Comparison of ENCODE assay signal across 11 cellular contexts in the genomic region with DNA sequence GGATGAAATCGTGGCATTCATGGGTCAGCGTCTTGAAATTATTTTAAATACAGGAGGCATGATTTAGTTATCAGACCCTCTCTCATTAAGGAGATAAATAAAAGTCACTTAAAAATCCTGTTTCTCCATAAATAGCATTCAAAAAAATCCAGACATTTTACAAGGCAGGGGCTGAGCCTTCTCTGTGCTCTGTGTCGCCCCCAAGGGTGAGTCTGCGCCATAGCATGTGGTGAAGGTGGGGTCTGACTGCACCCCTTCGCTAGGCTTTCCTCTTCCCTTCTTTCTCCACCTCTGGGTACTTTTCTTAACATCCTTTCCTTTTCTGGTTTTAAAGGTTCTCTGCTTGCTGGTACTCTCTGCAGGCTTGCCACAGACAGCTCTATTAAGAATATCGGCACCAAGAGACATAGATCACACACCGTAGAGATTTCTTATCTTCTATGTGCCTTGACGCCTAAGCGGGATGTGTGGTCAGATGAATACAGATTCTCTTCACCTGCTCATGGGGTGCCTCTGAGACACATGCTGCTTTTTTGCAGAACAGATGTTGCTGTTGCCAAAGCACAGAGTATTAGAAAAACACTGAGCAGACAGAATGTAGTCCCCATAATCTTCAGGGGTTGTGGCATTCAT. TPM values are rescaled to one million over a fixed set of nuclear protein-coding genes. Genes with fewer than 3 reads are reported as not detected.
A peak's percentile ranks its signal among the peaks of the same experiment; 100 is the strongest.
DNase-seq lines count a peak whose midpoint lies in the region; ATAC-seq, FAIRE-seq and TF ChIP-seq lines count a peak whose summit lies in the region.
"Had no signal": no experiment of that assay in that cellular context is flagged by ENCODE, and none has a peak within 500 bp of the region (broad histone marks: within the 10 kb centered on the region; RNA-seq: fewer than 3 reads in every experiment).

No MANE protein-coding gene starts in this region.

- H3K27me3 ChIP-seq in BJ (ENCODE audit: control insufficient read depth, insufficient read depth, low read length) (no peaks in the 10 kb centered on the region; the same call in 1 of the 2 replicates), H7 (ENCODE audit: control insufficient read depth, insufficient read depth, low read length) (no peaks in the 10 kb centered on the region), keratinocyte (ENCODE audit: control insufficient read depth, extremely low read depth, insufficient read depth, low read length) (no peaks in the 10 kb centered on the region), Peyer's patch (no peaks in the 10 kb centered on the region)
- H3K27me3 ChIP-seq: tibial nerve had no signal

- H3K9ac ChIP-seq in keratinocyte (ENCODE audit: control insufficient read depth, extremely low read depth, insufficient read depth, low read length), result no peak overlapping the region

- no peak for DNase-seq in BJ (ENCODE audit: low read depth)
- peak; percentile 80 for DNase-seq in H7
- DNase-seq in activated CD8-positive, alpha-beta T cell treated with anti-CD3 and anti-CD28 coated beads for 36 hours, result peak; percentile 44
- no peak for DNase-seq in keratinocyte (ENCODE audit: low read depth, low spot score)
- no peak for DNase-seq in Peyer's patch
- DNase-seq in epidermal melanocyte (ENCODE audit: insufficient read length, low spot score), result no peak
- DNase-seq: naive B cell, NCI-H1436 treated with DMSO at 0.1 percent for 48 hours had no signal

- CTCF ChIA-PET in BJ (lab: Yijun Ruan, JAX), result interaction anchor here (1.1 to 1.6 kb wide), 2 partner anchors 11 to 90 kb away, joined by 4 to 5 read pairs; no protein-coding TSS in a partner anchor
- CTCF ChIA-PET in activated CD8-positive, alpha-beta T cell treated with anti-CD3 and anti-CD28 coated beads for 36 hours (lab: Charles Lee), result interaction anchor here (1.0 to 1.8 kb wide), 4 partner anchors 36 to 104 kb away, joined by 3 to 4 read pairs (median 3); a partner anchor contains a TSS

- POLR2A ChIA-PET in BJ (lab: Charles Lee), result no interaction called here
- POLR2A ChIA-PET in activated CD8-positive, alpha-beta T cell treated with anti-CD3 and anti-CD28 coated beads for 36 hours (lab: Charles Lee), result no interaction called here

- intact Hi-C loops in activated CD8-positive, alpha-beta T cell treated with anti-CD3 and anti-CD28 coated beads for 36 hours (cut with micrococcal nuclease), result no loop called here

- TF ChIP-seq CTCF in BJ (IDR thresholded peaks at IDR 0.05; ENCODE audit: insufficient read depth, low read depth, low read length) (peak; percentile 55), keratinocyte (optimal IDR thresholded peaks at IDR 0.05 in 1 of 3, IDR thresholded peaks at IDR 0.05 in 1 of 3, conservative IDR thresholded peaks at IDR 0.05 in 1 of 3; ENCODE audit: extremely low read depth in 1 of 3, insufficient read depth in 2 of 3, low read length in 3 of 3) (peak; percentile 31 to 47 (median 42)), Peyer's patch (IDR thresholded peaks at IDR 0.05) (peak in 2 of 6 experiments; percentile 5 to 18)
- peak; percentile 70 for TF ChIP-seq CTCF in activated CD8-positive, alpha-beta T cell treated with anti-CD3 and anti-CD28 coated beads for 36 hours (IDR thresholded peaks at IDR 0.05)

- H3K9me1 ChIP-seq in keratinocyte (ENCODE audit: control insufficient read depth, extremely low read depth, insufficient read depth, low read length), result peaks cover 2% of the 10 kb centered on the region

- H3K79me2 ChIP-seq in keratinocyte (ENCODE audit: control insufficient read depth, insufficient read depth, low read length), result peaks cover 4% of the 10 kb centered on the region

- H3K4me1 ChIP-seq in keratinocyte (ENCODE audit: control insufficient read depth, extremely low read depth, insufficient read depth, low read length) (no peaks in the 10 kb centered on the region), Peyer's patch (no peaks in the 10 kb centered on the region)
- H3K4me1 ChIP-seq: tibial nerve had no signal

- H3K27me3 Mint-ChIP-seq in activated CD8-positive, alpha-beta T cell treated with anti-CD3 and anti-CD28 coated beads for 36 hours, result no peaks in the 10 kb centered on the region
- H3K27me3 Mint-ChIP-seq: naive B cell had no signal

- H3K27ac Mint-ChIP-seq in activated CD8-positive, alpha-beta T cell treated with anti-CD3 and anti-CD28 coated beads for 36 hours, result no peak overlapping the region

- no peaks in the 10 kb centered on the region for H3K9me3 Mint-ChIP-seq in activated CD8-positive, alpha-beta T cell treated with anti-CD3 and anti-CD28 coated beads for 36 hours
- H3K9me3 Mint-ChIP-seq: naive B cell had no signal

- peaks cover 3% of the 10 kb centered on the region for H3K36me3 Mint-ChIP-seq in activated CD8-positive, alpha-beta T cell treated with anti-CD3 and anti-CD28 coated beads for 36 hours (ENCODE audit: low read depth)

- H3K4me3 Mint-ChIP-seq in activated CD8-positive, alpha-beta T cell treated with anti-CD3 and anti-CD28 coated beads for 36 hours, result no peak overlapping the region
- H3K4me3 Mint-ChIP-seq: naive B cell had no signal

- ATAC-seq in activated CD8-positive, alpha-beta T cell treated with anti-CD3 and anti-CD28 coated beads for 36 hours, result peak; percentile 75
- ATAC-seq in GM19452 (IDR thresholded peaks at IDR 0.05; ENCODE audit: unreplicated experiment) (no peak), HG03159 (IDR thresholded peaks at IDR 0.05; ENCODE audit: unreplicated experiment) (no peak)

- no peak overlapping the region for H2AFZ ChIP-seq in keratinocyte (ENCODE audit: control insufficient read depth, low read length)

- TF ChIP-seq POLR2A in Peyer's patch (IDR thresholded peaks at IDR 0.05), result no peak

- FAIRE-seq in keratinocyte (lab: Jason Lieb, UNC), result no peak

- H4K20me1 ChIP-seq in keratinocyte (ENCODE audit: control insufficient read depth, extremely low read depth, insufficient read depth, low read length), result no peaks in the 10 kb centered on the region

- H3K4me3 ChIP-seq in BJ (ENCODE audit: low read depth, low read length), result no peak overlapping the region
- H3K4me3 ChIP-seq in H7 (ENCODE audit: insufficient read depth, low read depth, low read length), result no peak overlapping the region
- no peak overlapping the region for H3K4me3 ChIP-seq in keratinocyte (ENCODE audit: control insufficient read depth in 2 of 3, extremely low read depth in 1 of 3, insufficient read depth in 2 of 3, low read depth in 1 of 3, low read length in 3 of 3)
- no peak overlapping the region for H3K4me3 ChIP-seq in Peyer's patch
- H3K4me3 ChIP-seq: tibial nerve had no signal

- H3K9me3 ChIP-seq in keratinocyte (ENCODE audit: control insufficient read depth, low read depth, low read length) (no peaks in the 10 kb centered on the region), Peyer's patch (no peaks in the 10 kb centered on the region)
- H3K9me3 ChIP-seq: tibial nerve had no signal

- H3K4me1 Mint-ChIP-seq in activated CD8-positive, alpha-beta T cell treated with anti-CD3 and anti-CD28 coated beads for 36 hours (ENCODE audit: low read depth), result no peaks in the 10 kb centered on the region

- H3K27ac ChIP-seq in keratinocyte (ENCODE audit: control insufficient read depth, insufficient read depth, low read length) (no peak overlapping the region), Peyer's patch (no peak overlapping the region)
- H3K27ac ChIP-seq: tibial nerve had no signal

- peaks cover 4% of the 10 kb centered on the region; the same call in 1 of the 2 replicates for H3K36me3 ChIP-seq in BJ (ENCODE audit: control insufficient read depth, insufficient read depth, low read length)
- no peaks in the 10 kb centered on the region for H3K36me3 ChIP-seq in H7 (replicated peaks; ENCODE audit: control insufficient read depth, insufficient read depth, low read length)
- H3K36me3 ChIP-seq in keratinocyte (ENCODE audit: control insufficient read depth in 2 of 2, extremely low read depth in 1 of 2, insufficient read depth in 2 of 2, low read length in 2 of 2), result peaks cover 3 to 10% of the 10 kb centered on the region in 2 experiments
- H3K36me3 ChIP-seq in Peyer's patch, result peaks cover 0 to 14% (median 2%) of the 10 kb centered on the region in 3 donors

- dilution Hi-C loops in keratinocyte (cut with MboI; ENCODE audit: extremely low pct_ligation_motif_present, low sequenced_read_pairs), result no loop called here

- H3K4me2 ChIP-seq in keratinocyte (ENCODE audit: control insufficient read depth, extremely low read depth, insufficient read depth, low read depth, low read length), result no peak overlapping the region

RNA-seq across cellular contexts. Expression of a gene that starts 20.1 kb away (rescaled TPM):
- polyA plus RNA-seq in BJ (2011; rRNA removed) (0.09 and 0.11 TPM in 2 replicates), keratinocyte (0.35 to 0.55 TPM in 2 of 3 replicates, not detected in the other)
- 0.71 TPM in 1 of 2 replicates, not detected in the other for polyA minus RNA-seq in BJ (2011; rRNA and poly(A)+ RNA removed)
- total RNA-seq in H7 (2014; rRNA removed; shearing (Covaris generic)), result 0.45 TPM in 1 of 2 replicates, not detected in the other
- 1 to 10 TPM in 1 of 2 experiments, under 1 TPM in 1; 0.83 to 1.1 TPM for total RNA-seq in activated CD8-positive, alpha-beta T cell treated with anti-CD3 and anti-CD28 coated beads for 36 hours
- polyA plus RNA-seq in keratinocyte (2011; ENCODE audit: low read depth), result not detected
- polyA plus RNA-seq in keratinocyte (2011; cell fraction: cytosol; rRNA removed), result 0.09 TPM in 1 of 2 replicates, not detected in the other
- 1.7 and 2.1 TPM in 2 replicates for polyA plus RNA-seq in keratinocyte (2011; cell fraction: nucleus; rRNA removed)
- 0.25 TPM in 1 of 2 replicates, not detected in the other for polyA plus RNA-seq in keratinocyte (2012; ENCODE audit: low replicate concordance)
- polyA minus RNA-seq in keratinocyte, result 0.48 to 0.76 TPM in 2 of 3 replicates, not detected in the other
- not detected for polyA minus RNA-seq in keratinocyte (2011; cell fraction: cytosol; rRNA and poly(A)+ RNA removed)
- 0.74 and 2.6 TPM in 2 replicates for polyA minus RNA-seq in keratinocyte (2011; cell fraction: nucleus; rRNA and poly(A)+ RNA removed)
- total RNA-seq in Peyer's patch, result not detected
- total RNA-seq: tibial nerve had no signal

RNA-seq across cellular contexts. Expression of a gene that starts 28.6 kb away (rescaled TPM):
- polyA plus RNA-seq in BJ (2011; rRNA removed) (0.33 TPM in 1 of 2 replicates, not detected in the other), keratinocyte (0.12 to 0.38 TPM (median 0.18 TPM) in 3 replicates)
- not detected in 2 replicates for polyA minus RNA-seq in BJ (2011; rRNA and poly(A)+ RNA removed)
- 0.33 and 0.59 TPM in 2 replicates for total RNA-seq in H7 (2014; rRNA removed; shearing (Covaris generic))
- total RNA-seq in activated CD8-positive, alpha-beta T cell treated with anti-CD3 and anti-CD28 coated beads for 36 hours, result 1 to 10 TPM in 1 of 2 experiments, not detected in 1; 1.0 TPM
- 0.54 TPM for polyA plus RNA-seq in keratinocyte (2011; ENCODE audit: low read depth)
- 0.13 and 0.26 TPM in 2 replicates for polyA plus RNA-seq in keratinocyte (2011; cell fraction: cytosol; rRNA removed)
- polyA plus RNA-seq in keratinocyte (2011; cell fraction: nucleus; rRNA removed), result 0.52 and 0.62 TPM in 2 replicates
- 0.65 TPM in 1 of 2 replicates, not detected in the other for polyA plus RNA-seq in keratinocyte (2012; ENCODE audit: low replicate concordance)
- 0.59 TPM in 1 of 3 replicates, not detected in the others for polyA minus RNA-seq in keratinocyte
- polyA minus RNA-seq in keratinocyte (2011; cell fraction: cytosol; rRNA and poly(A)+ RNA removed), result not detected
- polyA minus RNA-seq in keratinocyte (2011; cell fraction: nucleus; rRNA and poly(A)+ RNA removed), result not detected in 2 replicates
- not detected for total RNA-seq in Peyer's patch
- total RNA-seq: tibial nerve had no signal

RNA-seq across cellular contexts. Expression of a gene that starts 36.1 kb away (rescaled TPM):
- polyA plus RNA-seq in BJ (2011; rRNA removed) (126 and 145 TPM in 2 replicates), keratinocyte (54.9 to 63.4 TPM (median 58.8 TPM) in 3 replicates)
- polyA minus RNA-seq in BJ (2011; rRNA and poly(A)+ RNA removed), result 39.3 and 60.9 TPM in 2 replicates
- total RNA-seq in H7 (2014; rRNA removed; shearing (Covaris generic)), result 59.7 and 60.8 TPM in 2 replicates
- 10 to 100 TPM; 72.0 to 76.7 TPM for total RNA-seq in activated CD8-positive, alpha-beta T cell treated with anti-CD3 and anti-CD28 coated beads for 36 hours
- 120 TPM for polyA plus RNA-seq in keratinocyte (2011; ENCODE audit: low read depth)
- polyA plus RNA-seq in keratinocyte (2011; cell fraction: cytosol; rRNA removed), result 54.0 and 54.4 TPM in 2 replicates
- 40.9 and 47.8 TPM in 2 replicates for polyA plus RNA-seq in keratinocyte (2011; cell fraction: nucleus; rRNA removed)
- polyA plus RNA-seq in keratinocyte (2012; ENCODE audit: low replicate concordance), result 54.2 and 59.9 TPM in 2 replicates
- 20.1 to 32.6 TPM (median 32.2 TPM) in 3 replicates for polyA minus RNA-seq in keratinocyte
- 25.7 TPM for polyA minus RNA-seq in keratinocyte (2011; cell fraction: cytosol; rRNA and poly(A)+ RNA removed)
- polyA minus RNA-seq in keratinocyte (2011; cell fraction: nucleus; rRNA and poly(A)+ RNA removed), result 13.2 and 14.3 TPM in 2 replicates
- total RNA-seq in Peyer's patch, result 10 to 100 TPM; 36.3 to 53.8 (median 48.4) TPM

Comparison
In these comparisons a context has a peak if more than half of its experiments do, and no peak if none do; other contexts are left out.
1. DNase-seq: peak in H7 (single experiment) and activated CD8-positive, alpha-beta T cell treated with anti-CD3 and anti-CD28 coated beads for 36 hours (single experiment); none in BJ (single experiment), keratinocyte (single experiment), Peyer's patch (0 of 3) and epidermal melanocyte (single experiment).